Comparison of ENCODE assay signal across 31 cellular contexts in genomic region chr2:168673265-168674222, GRCh38.
"Had no signal": no experiment of that assay in that cellular context is flagged by ENCODE, and none has a peak within 500 bp of the region (broad histone marks: within the 10 kb centered on the region; RNA-seq: fewer than 3 reads in every experiment).

No MANE protein-coding gene starts in this region.

- H3K4me2 ChIP-seq: hepatocyte, neural progenitor cell had no signal

- H3K27me3 ChIP-seq: brain microvascular endothelial cell, colonic mucosa, dorsolateral prefrontal cortex, hepatocyte, left lung, neural progenitor cell, transverse colon had no signal

- H3K4me1 ChIP-seq: colonic mucosa, left lung had no signal

- H3K9ac ChIP-seq: neural progenitor cell had no signal

- H3K36me3 ChIP-seq: brain microvascular endothelial cell, colonic mucosa, left lung, neural progenitor cell, transverse colon, WERI-Rb-1 had no signal

- FAIRE-seq: endothelial cell of umbilical vein, urothelium cell line had no signal

- H3K4me1 Mint-ChIP-seq: neural progenitor cell had no signal

- H3K27ac Mint-ChIP-seq: activated CD4-positive, alpha-beta T cell treated with anti-CD3 and anti-CD28 coated beads, Interleukin-2, amount 10 ng/mL, durations not matched to agents 7 days and 5 days; activated CD8-positive, alpha-beta memory T cell treated with anti-CD3 and anti-CD28 coated beads, Interleukin-2, amount 10 ng/mL, durations not matched to agents 7 days and 5 days; activated CD8-positive, alpha-beta T cell treated with anti-CD3 and anti-CD28 coated beads for 36 hours; activated naive CD4-positive, alpha-beta T cell treated with anti-CD3 and anti-CD28 coated beads, Interleukin-2, amount 50 U/mL, for 24 hours; effector memory CD8-positive, alpha-beta T cell; mesothelial cell of epicardium; naive thymus-derived CD8-positive, alpha-beta T cell; neural progenitor cell; progenitor cell of endocrine pancreas; stimulated activated naive B cell treated with anti-CD40 and anti-IgM and Interleukin-4, amounts not matched to agents 10 μg/mL and 1 μg/mL and 100 μg/mL, for 72 hours had no signal

- H3K36me3 Mint-ChIP-seq: activated CD8-positive, alpha-beta memory T cell treated with anti-CD3 and anti-CD28 coated beads, Interleukin-2, amount 10 ng/mL, durations not matched to agents 7 days and 5 days had no signal

- H3K27ac ChIP-seq: brain microvascular endothelial cell, colonic mucosa, dorsolateral prefrontal cortex, hepatocyte, left lung, neural progenitor cell, transverse colon, WERI-Rb-1 had no signal

- H2AFZ ChIP-seq: hepatocyte, neural progenitor cell had no signal

- H3K27me3 Mint-ChIP-seq: activated CD4-positive, alpha-beta T cell treated with anti-CD3 and anti-CD28 coated beads, Interleukin-2, amount 10 ng/mL, durations not matched to agents 7 days and 5 days; activated CD8-positive, alpha-beta memory T cell treated with anti-CD3 and anti-CD28 coated beads, Interleukin-2, amount 10 ng/mL, durations not matched to agents 7 days and 5 days; activated CD8-positive, alpha-beta T cell treated with anti-CD3 and anti-CD28 coated beads for 36 hours; activated naive CD4-positive, alpha-beta T cell treated with anti-CD3 and anti-CD28 coated beads, Interleukin-2, amount 50 U/mL, for 24 hours; effector memory CD8-positive, alpha-beta T cell; naive thymus-derived CD8-positive, alpha-beta T cell; progenitor cell of endocrine pancreas; stimulated activated naive B cell treated with anti-CD40 and anti-IgM and Interleukin-4, amounts not matched to agents 10 μg/mL and 1 μg/mL and 100 μg/mL, for 72 hours had no signal

- H3K9me3 Mint-ChIP-seq: activated CD8-positive, alpha-beta T cell treated with anti-CD3 and anti-CD28 coated beads for 36 hours; activated naive CD4-positive, alpha-beta T cell treated with anti-CD3 and anti-CD28 coated beads, Interleukin-2, amount 50 U/mL, for 24 hours; effector memory CD8-positive, alpha-beta T cell; immature natural killer cell; mesothelial cell of epicardium; stimulated activated naive B cell treated with anti-CD40 and anti-IgM and Interleukin-4, amounts not matched to agents 10 μg/mL and 1 μg/mL and 100 μg/mL, for 72 hours had no signal

- ATAC-seq: activated CD8-positive, alpha-beta memory T cell treated with anti-CD3 and anti-CD28 coated beads, Interleukin-2, amount 10 ng/mL, durations not matched to agents 7 days and 5 days; activated CD8-positive, alpha-beta T cell treated with anti-CD3 and anti-CD28 coated beads for 36 hours; effector memory CD8-positive, alpha-beta T cell; esophagus mucosa; left lung; naive thymus-derived CD8-positive, alpha-beta T cell; stimulated activated naive B cell treated with anti-CD40 and anti-IgM and Interleukin-4, amounts not matched to agents 10 μg/mL and 1 μg/mL and 100 μg/mL, for 72 hours had no signal

- H3K4me3 Mint-ChIP-seq: activated CD4-positive, alpha-beta T cell treated with anti-CD3 and anti-CD28 coated beads, Interleukin-2, amount 10 ng/mL, durations not matched to agents 7 days and 5 days; activated CD8-positive, alpha-beta memory T cell treated with anti-CD3 and anti-CD28 coated beads, Interleukin-2, amount 10 ng/mL, durations not matched to agents 7 days and 5 days; activated CD8-positive, alpha-beta T cell treated with anti-CD3 and anti-CD28 coated beads for 36 hours; activated naive CD4-positive, alpha-beta T cell treated with anti-CD3 and anti-CD28 coated beads, Interleukin-2, amount 50 U/mL, for 24 hours; effector memory CD8-positive, alpha-beta T cell; immature natural killer cell; mesothelial cell of epicardium; naive thymus-derived CD8-positive, alpha-beta T cell; neural progenitor cell; stimulated activated naive B cell treated with anti-CD40 and anti-IgM and Interleukin-4, amounts not matched to agents 10 μg/mL and 1 μg/mL and 100 μg/mL, for 72 hours had no signal

- H3K9me3 ChIP-seq: colonic mucosa, left lung, transverse colon had no signal

- DNase-seq: activated CD4-positive, alpha-beta T cell treated with anti-CD3 and anti-CD28 coated beads, Interleukin-2, amount 10 ng/mL, durations not matched to agents 7 days and 5 days; activated CD4-positive, CD25-positive, alpha-beta regulatory T cell treated with anti-CD3 and anti-CD28 coated beads, Interleukin-2, amount 50 U/mL, for 72 hours; activated CD8-positive, alpha-beta memory T cell treated with anti-CD3 and anti-CD28 coated beads, Interleukin-2, amount 10 ng/mL, durations not matched to agents 7 days and 5 days; activated CD8-positive, alpha-beta T cell treated with anti-CD3 and anti-CD28 coated beads for 36 hours; activated gamma-delta T cell treated with Interleukin-2 at 50 U/mL for 16 hours; activated T-cell treated with anti-CD3 and anti-CD28 coated beads for 4 hours; aorta; brain microvascular endothelial cell; central memory CD4-positive, alpha-beta T cell; colonic mucosa; effector memory CD8-positive, alpha-beta T cell; foreskin melanocyte; immature natural killer cell; kidney glomerular epithelial cell; left lung; naive thymus-derived CD8-positive, alpha-beta T cell; retina; stimulated activated CD4-positive, alpha-beta T cell treated with anti-CD3 and anti-CD28 coated beads, Interleukin-2, amount 100 ng/mL, for 48 hours; stimulated activated CD8-positive, alpha-beta memory T cell treated with anti-CD3 and anti-CD28 coated beads, Interleukin-4, amount 100 ng/mL, for 48 hours; stimulated activated naive B cell treated with anti-CD40 and anti-IgM and Interleukin-4, amounts not matched to agents 10 μg/mL and 1 μg/mL and 100 μg/mL, for 72 hours; transverse colon; WERI-Rb-1 had no signal

- H3K4me3 ChIP-seq: colonic mucosa, dorsolateral prefrontal cortex, hepatocyte, left lung, neural progenitor cell, transverse colon had no signal
